Comparison of ENCODE assay signal across 21 cellular contexts in genomic region chr6:16493802-16494201, GRCh38.
"Had no signal": no experiment of that assay in that cellular context is flagged by ENCODE, and none has a peak within 500 bp of the region (broad histone marks: within the 10 kb centered on the region; RNA-seq: fewer than 3 reads in every experiment).

No MANE protein-coding gene starts in this region.

- H3K9me3 ChIP-seq: colonic mucosa, neutrophil, ovary, prostate gland, thyroid gland, upper lobe of right lung had no signal

- H3K27ac Mint-ChIP-seq: activated naive CD4-positive, alpha-beta T cell treated with anti-CD3 and anti-CD28 coated beads, Interleukin-2, amount 50 U/mL, for 72 hours; activated T-helper 17 cell treated with anti-CD3 and anti-CD28 coated beads, Interleukin-2, amount 50 U/mL, for 72 hours; stimulated activated naive CD8-positive, alpha-beta T cell treated with anti-CD3 and anti-CD28 coated beads, Interleukin-15, Interleukin-2, amounts not matched to agents 100 ng/mL and 50 ng/mL, for 24 hours had no signal

- H3K36me3 ChIP-seq: colonic mucosa, neutrophil, ovary, prostate gland, thyroid gland, upper lobe of right lung had no signal

- ATAC-seq: activated naive CD4-positive, alpha-beta T cell treated with anti-CD3 and anti-CD28 coated beads, Interleukin-2, amount 50 U/mL, for 72 hours; activated T-helper 17 cell treated with anti-CD3 and anti-CD28 coated beads, Interleukin-2, amount 50 U/mL, for 72 hours; effector memory CD8-positive, alpha-beta T cell; esophagus mucosa; left cardiac atrium; natural killer cell treated with Interleukin-12 subunit alpha and Interleukin-12 subunit beta and Interleukin-15 and Interleukin-18, amount 100 ng/mL, for 72 hours; upper lobe of right lung had no signal

- H3K27me3 Mint-ChIP-seq: activated T-cell treated with anti-CD3 and anti-CD28 coated beads, Interleukin-2, amount 50 U/mL, for 24 hours; activated T-helper 17 cell treated with anti-CD3 and anti-CD28 coated beads, Interleukin-2, amount 50 U/mL, for 72 hours; effector memory CD8-positive, alpha-beta T cell; natural killer cell treated with Interleukin-12 subunit alpha and Interleukin-12 subunit beta and Interleukin-15 and Interleukin-18, amount 100 ng/mL, for 72 hours; stimulated activated naive CD8-positive, alpha-beta T cell treated with anti-CD3 and anti-CD28 coated beads, Interleukin-15, Interleukin-2, amounts not matched to agents 100 ng/mL and 50 ng/mL, for 24 hours had no signal

- H3K9me3 Mint-ChIP-seq: activated naive CD4-positive, alpha-beta T cell treated with anti-CD3 and anti-CD28 coated beads, Interleukin-2, amount 50 U/mL, for 72 hours; activated T-helper 17 cell treated with anti-CD3 and anti-CD28 coated beads, Interleukin-2, amount 50 U/mL, for 72 hours; effector memory CD8-positive, alpha-beta T cell; natural killer cell treated with Interleukin-12 subunit alpha and Interleukin-12 subunit beta and Interleukin-15 and Interleukin-18, amount 100 ng/mL, for 72 hours; stimulated activated naive CD8-positive, alpha-beta T cell treated with anti-CD3 and anti-CD28 coated beads, Interleukin-15, Interleukin-2, amounts not matched to agents 100 ng/mL and 50 ng/mL, for 24 hours had no signal

- H3K4me3 ChIP-seq: colonic mucosa, dorsolateral prefrontal cortex, ovary, prostate gland, thyroid gland, upper lobe of right lung had no signal

- DNase-seq: activated CD4-positive, alpha-beta T cell treated with anti-CD3 and anti-CD28 coated beads for 1 hour; activated CD4-positive, alpha-beta T cell treated with anti-CD3 and anti-CD28 coated beads, Interleukin-2, amount 50 U/mL, for 1 hour; activated CD8-positive, alpha-beta memory T cell treated with anti-CD3 and anti-CD28 coated beads for 24 hours; activated CD8-positive, alpha-beta memory T cell treated with anti-CD3 and anti-CD28 coated beads, Interleukin-2, amount 50 U/mL, for 4 hours; activated T-cell treated with anti-CD3 and anti-CD28 coated beads, Interleukin-2, amount 50 U/mL, for 24 hours; colonic mucosa; dorsolateral prefrontal cortex; effector memory CD8-positive, alpha-beta T cell; foreskin melanocyte; left cardiac atrium; ovary; stimulated activated CD4-positive, alpha-beta T cell treated with anti-CD3 and anti-CD28 coated beads, Interleukin-4, amount 100 ng/mL, for 1 hour; upper lobe of right lung had no signal

- H3K4me1 ChIP-seq: colonic mucosa, prostate gland had no signal

- H3K27ac ChIP-seq: colonic mucosa, dorsolateral prefrontal cortex, neutrophil, ovary, prostate gland, thyroid gland, upper lobe of right lung had no signal

- H3K4me3 Mint-ChIP-seq: activated T-cell treated with anti-CD3 and anti-CD28 coated beads, Interleukin-2, amount 50 U/mL, for 24 hours; effector memory CD8-positive, alpha-beta T cell; natural killer cell treated with Interleukin-12 subunit alpha and Interleukin-12 subunit beta and Interleukin-15 and Interleukin-18, amount 100 ng/mL, for 72 hours; stimulated activated naive CD8-positive, alpha-beta T cell treated with anti-CD3 and anti-CD28 coated beads, Interleukin-15, Interleukin-2, amounts not matched to agents 100 ng/mL and 50 ng/mL, for 24 hours had no signal

- H3K27me3 ChIP-seq: colonic mucosa, dorsolateral prefrontal cortex, neutrophil, ovary, thyroid gland, upper lobe of right lung had no signal

- H3K36me3 Mint-ChIP-seq: natural killer cell treated with Interleukin-12 subunit alpha and Interleukin-12 subunit beta and Interleukin-15 and Interleukin-18, amount 100 ng/mL, for 72 hours had no signal
